Comparison of ENCODE assay signal across 8 cellular contexts in genomic region chr7:90594791-90595317, GRCh38. TPM values are rescaled to one million over a fixed set of nuclear protein-coding genes. Genes with fewer than 3 reads are reported as not detected.
A peak's percentile ranks its signal among the peaks of the same experiment; 100 is the strongest.
DNase-seq lines count a peak whose midpoint lies in the region; ATAC-seq and TF ChIP-seq lines count a peak whose summit lies in the region.

No MANE protein-coding gene starts in this region.

- no peaks in the 10 kb centered on the region for H3K9me2 ChIP-seq in SK-N-SH

- H3K4me2 ChIP-seq in SK-N-SH, result peak overlapping the region; percentile 72

- TF ChIP-seq RAD21 in SK-N-SH (IDR thresholded peaks at IDR 0.05; ENCODE audit: low read length), result no peak

- peak overlapping the region; percentile 59 for H3K4me3 Mint-ChIP-seq in activated CD8-positive, alpha-beta T cell treated with anti-CD3 and anti-CD28 coated beads for 36 hours
- H3K4me3 Mint-ChIP-seq in activated CD8-positive, alpha-beta T cell treated with anti-CD3 and anti-CD28 coated beads, Interleukin-2, amount 10 ng/mL, durations not matched to agents 7 days and 5 days, result no peak overlapping the region

- POLR2A ChIA-PET in activated CD8-positive, alpha-beta T cell treated with anti-CD3 and anti-CD28 coated beads for 36 hours (lab: Charles Lee), result no interaction called here
- POLR2A ChIA-PET in activated CD8-positive, alpha-beta T cell treated with anti-CD3 and anti-CD28 coated beads, Interleukin-2, amount 10 ng/mL, durations not matched to agents 7 days and 5 days (lab: Charles Lee), result no interaction called here
- POLR2A ChIA-PET in SK-N-SH (lab: Yijun Ruan, JAX), result no interaction called here

- WGBS in SK-N-SH (ENCODE audit: low lambda C conversion rate), result 22% methylated on average over 10 of the region's 10 CpGs

- no peak for TF ChIP-seq CTCF in activated CD8-positive, alpha-beta T cell treated with anti-CD3 and anti-CD28 coated beads for 36 hours (IDR thresholded peaks at IDR 0.05)
- TF ChIP-seq CTCF in SK-N-SH (IDR thresholded peaks at IDR 0.05) (no peak), cardiac muscle cell (IDR thresholded peaks at IDR 0.05; ENCODE audit: low read depth, low read length) (no peak), retinal pigment epithelial cell (conservative IDR thresholded peaks at IDR 0.05; ENCODE audit: low read depth, low read length) (no peak), WERI-Rb-1 (IDR thresholded peaks at IDR 0.05; ENCODE audit: low read depth, low read length) (no peak)

- peaks cover 36% of the 10 kb centered on the region for H3K79me2 ChIP-seq in SK-N-SH (ENCODE audit: insufficient read depth)

- H3K36me3 Mint-ChIP-seq in activated CD8-positive, alpha-beta T cell treated with anti-CD3 and anti-CD28 coated beads for 36 hours (ENCODE audit: low read depth), result no peaks in the 10 kb centered on the region
- H3K36me3 Mint-ChIP-seq in activated CD8-positive, alpha-beta T cell treated with anti-CD3 and anti-CD28 coated beads, Interleukin-2, amount 10 ng/mL, durations not matched to agents 7 days and 5 days (ENCODE audit: low read depth), result no peaks in the 10 kb centered on the region

- peak overlapping the region; percentile 96 to 99 for H3K4me3 ChIP-seq in SK-N-SH (ENCODE audit: low read depth in 2 of 2, low read length in 1 of 2)
- peak overlapping the region; percentile 90 for H3K4me3 ChIP-seq in cardiac muscle cell
- H3K4me3 ChIP-seq in retinal pigment epithelial cell (ENCODE audit: low read length), result peak overlapping the region; percentile 65
- H3K4me3 ChIP-seq in WERI-Rb-1 (ENCODE audit: low read depth, low read length), result no peak overlapping the region

- no peaks in the 10 kb centered on the region for H3K36me3 ChIP-seq in SK-N-SH (replicated peaks in 1 of 2; ENCODE audit: control insufficient read depth in 1 of 2, insufficient read depth in 2 of 2, low read length in 1 of 2)
- no peaks in the 10 kb centered on the region for H3K36me3 ChIP-seq in cardiac muscle cell
- H3K36me3 ChIP-seq in WERI-Rb-1, result no peaks in the 10 kb centered on the region

- TF ChIP-seq EP300 in SK-N-SH (IDR thresholded peaks at IDR 0.05; ENCODE audit: borderline replicate concordance in 1 of 2, low read depth in 1 of 2, low read length in 1 of 2), result peak in 1 of 2 experiments; percentile 78; a peak in 2 of 4 replicates

- no peak for ATAC-seq in activated CD8-positive, alpha-beta T cell treated with anti-CD3 and anti-CD28 coated beads for 36 hours
- ATAC-seq in activated CD8-positive, alpha-beta T cell treated with anti-CD3 and anti-CD28 coated beads, Interleukin-2, amount 10 ng/mL, durations not matched to agents 7 days and 5 days, result no peak

- H3K27me3 Mint-ChIP-seq in activated CD8-positive, alpha-beta T cell treated with anti-CD3 and anti-CD28 coated beads for 36 hours, result peaks cover 48% of the 10 kb centered on the region
- H3K27me3 Mint-ChIP-seq in activated CD8-positive, alpha-beta T cell treated with anti-CD3 and anti-CD28 coated beads, Interleukin-2, amount 10 ng/mL, durations not matched to agents 7 days and 5 days (ENCODE audit: low read depth), result peaks cover 40% of the 10 kb centered on the region

- H2AFZ ChIP-seq in SK-N-SH (ENCODE audit: low read depth), result peak overlapping the region; percentile 74

- H3K27me3 ChIP-seq in SK-N-SH (ENCODE audit: insufficient read depth) (no peaks in the 10 kb centered on the region), cardiac muscle cell (no peaks in the 10 kb centered on the region), WERI-Rb-1 (ENCODE audit: insufficient read depth, low read depth, severe bottlenecking) (no peaks in the 10 kb centered on the region)

- no peaks in the 10 kb centered on the region for H3K9me3 Mint-ChIP-seq in activated CD8-positive, alpha-beta T cell treated with anti-CD3 and anti-CD28 coated beads for 36 hours
- H3K9me3 Mint-ChIP-seq in activated CD8-positive, alpha-beta T cell treated with anti-CD3 and anti-CD28 coated beads, Interleukin-2, amount 10 ng/mL, durations not matched to agents 7 days and 5 days (ENCODE audit: insufficient read depth), result no peaks in the 10 kb centered on the region

- peaks cover 8% of the 10 kb centered on the region; the same call in 1 of the 2 replicates for H4K20me1 ChIP-seq in SK-N-SH (ENCODE audit: insufficient read depth)

- H3K4me1 Mint-ChIP-seq in activated CD8-positive, alpha-beta T cell treated with anti-CD3 and anti-CD28 coated beads for 36 hours (ENCODE audit: low read depth), result peaks cover 17% of the 10 kb centered on the region
- H3K4me1 Mint-ChIP-seq in activated CD8-positive, alpha-beta T cell treated with anti-CD3 and anti-CD28 coated beads, Interleukin-2, amount 10 ng/mL, durations not matched to agents 7 days and 5 days (ENCODE audit: low read depth), result peaks cover 12% of the 10 kb centered on the region

- no peaks in the 10 kb centered on the region for H3K9me3 ChIP-seq in SK-N-SH
- no peaks in the 10 kb centered on the region for H3K9me3 ChIP-seq in cardiac muscle cell (ENCODE audit: low read depth)
- H3K9me3 ChIP-seq in WERI-Rb-1 (ENCODE audit: severe bottlenecking), result no peaks in the 10 kb centered on the region

- CTCF ChIA-PET in activated CD8-positive, alpha-beta T cell treated with anti-CD3 and anti-CD28 coated beads for 36 hours (lab: Charles Lee), result interaction anchor here (1.0 kb wide), 1 partner anchor 128 kb away, joined by 3 read pairs; no protein-coding TSS in a partner anchor
- CTCF ChIA-PET in activated CD8-positive, alpha-beta T cell treated with anti-CD3 and anti-CD28 coated beads, Interleukin-2, amount 10 ng/mL, durations not matched to agents 7 days and 5 days (lab: Charles Lee), result no interaction called here
- CTCF ChIA-PET in SK-N-SH (lab: Yijun Ruan, JAX), result interaction anchor here (0.6 to 5.3 kb wide), 21 partner anchors 8 to 489 kb away, joined by 3 to 44 read pairs (median 5); partner anchors contain the start of gene STEAP1

- peak overlapping the region; percentile 90; the same call in 1 of the 2 replicates for H3K9ac ChIP-seq in SK-N-SH

- H3K27ac ChIP-seq in SK-N-SH (ENCODE audit: low read depth in 2 of 2, low read length in 1 of 2), result peak overlapping the region; percentile 40 to 85; a peak in 3 of 4 replicates
- no peak overlapping the region for H3K27ac ChIP-seq in cardiac muscle cell
- no peak overlapping the region for H3K27ac ChIP-seq in WERI-Rb-1

- H3K27ac Mint-ChIP-seq in activated CD8-positive, alpha-beta T cell treated with anti-CD3 and anti-CD28 coated beads for 36 hours, result no peak overlapping the region
- no peak overlapping the region for H3K27ac Mint-ChIP-seq in activated CD8-positive, alpha-beta T cell treated with anti-CD3 and anti-CD28 coated beads, Interleukin-2, amount 10 ng/mL, durations not matched to agents 7 days and 5 days

- peaks cover 34% of the 10 kb centered on the region for H3F3A ChIP-seq in SK-N-SH (replicated peaks; ENCODE audit: insufficient read depth)

- intact Hi-C loops in activated CD8-positive, alpha-beta T cell treated with anti-CD3 and anti-CD28 coated beads for 36 hours (cut with micrococcal nuclease), result no loop called here

- peaks cover 14 to 25% of the 10 kb centered on the region in 2 experiments for H3K4me1 ChIP-seq in SK-N-SH (ENCODE audit: control insufficient read depth in 1 of 2, insufficient read depth in 2 of 2, low read depth in 1 of 2, low read length in 1 of 2)
- peaks cover 14% of the 10 kb centered on the region for H3K4me1 ChIP-seq in cardiac muscle cell (ENCODE audit: low read depth)

- no peak for DNase-seq in activated CD8-positive, alpha-beta T cell treated with anti-CD3 and anti-CD28 coated beads for 36 hours
- no peak for DNase-seq in activated CD8-positive, alpha-beta T cell treated with anti-CD3 and anti-CD28 coated beads, Interleukin-2, amount 10 ng/mL, durations not matched to agents 7 days and 5 days
- DNase-seq in SK-N-SH (peak; percentile 32), cardiac muscle cell (ENCODE audit: low read depth in 1 of 2, low spot score in 1 of 2) (peak in 1 of 2 donors; percentile 86), retinal pigment epithelial cell (ENCODE audit: low read depth) (peak; percentile 66), WERI-Rb-1 (no peak), DMS53 (lab: John Stamatoyannopoulos, UW) (no peak)
- DNase-seq in activated CD8-positive, alpha-beta memory T cell treated with anti-CD3 and anti-CD28 coated beads for 24 hours, result no peak

TF ChIP-seq in SK-N-SH, 30 proteins besides CTCF, POLR2A, EP300 and RAD21 (continues in another document):
- TF ChIP-seq TEAD4 (IDR thresholded peaks at IDR 0.05; ENCODE audit: borderline replicate concordance, insufficient read depth), result peak; percentile 60; the same call in 1 of the 2 replicates
- peak; percentile 77 for TF ChIP-seq TCF12 (IDR thresholded peaks at IDR 0.05)
- TF ChIP-seq RXRA (IDR thresholded peaks at IDR 0.05; ENCODE audit: borderline replicate concordance, low read depth), result peak; percentile 13; the same call in 1 of the 2 replicates
- no peak for TF ChIP-seq RCOR1 (IDR thresholded peaks at IDR 0.05; ENCODE audit: low read length)
- TF ChIP-seq MAX (IDR thresholded peaks at IDR 0.05; ENCODE audit: low read depth), result peak; percentile 75; the same call in 1 of the 2 replicates

RNA-seq across cellular contexts. Expression of gene CDK14, which starts 1.3 kb away (rescaled TPM):
- total RNA-seq in activated CD8-positive, alpha-beta T cell treated with anti-CD3 and anti-CD28 coated beads for 36 hours, result under 1 TPM; 0.05 to 0.27 TPM
- total RNA-seq in activated CD8-positive, alpha-beta T cell treated with anti-CD3 and anti-CD28 coated beads, Interleukin-2, amount 10 ng/mL, durations not matched to agents 7 days and 5 days, result not detected
- polyA plus RNA-seq in SK-N-SH (2012; rRNA removed) (13.9 and 15.6 TPM in 2 replicates), cardiac muscle cell (23.1 and 27.9 TPM in 2 replicates)
- 21.5 and 23.1 TPM in 2 replicates for polyA plus RNA-seq in SK-N-SH (2012; cell fraction: cytosol; rRNA removed)
- polyA plus RNA-seq in SK-N-SH (2012; cell fraction: nucleus; rRNA removed), result 7.3 and 13.4 TPM in 2 replicates
- total RNA-seq in cardiac muscle cell, result 20.6 and 22.5 TPM in 2 replicates

Comparison
In these comparisons a context has a peak if more than half of its experiments do, and no peak if none do; other contexts are left out.
1. DNase-seq: peak in SK-N-SH (single experiment) and retinal pigment epithelial cell (single experiment); none in activated CD8-positive, alpha-beta T cell treated with anti-CD3 and anti-CD28 coated beads for 36 hours (single experiment), activated CD8-positive, alpha-beta T cell treated with anti-CD3 and anti-CD28 coated beads, Interleukin-2, amount 10 ng/mL, durations not matched to agents 7 days and 5 days (single experiment), activated CD8-positive, alpha-beta memory T cell treated with anti-CD3 and anti-CD28 coated beads for 24 hours (single experiment), WERI-Rb-1 (single experiment) and DMS53 (single experiment).
2. H3K27ac ChIP-seq: peak in SK-N-SH (2 of 2); none in cardiac muscle cell (single experiment) and WERI-Rb-1 (single experiment).
3. RNA of gene CDK14, which starts 1.3 kb away (total RNA-seq): 20.6 to 22.5 TPM in cardiac muscle cell; 0.05 to 0.27 TPM in activated CD8-positive, alpha-beta T cell treated with anti-CD3 and anti-CD28 coated beads for 36 hours and not detected in activated CD8-positive, alpha-beta T cell treated with anti-CD3 and anti-CD28 coated beads, Interleukin-2, amount 10 ng/mL, durations not matched to agents 7 days and 5 days; every median in the first group is over 10 times any median in the second.